In genomic region chr6:119342430-119342829, GRCh38 we compare ENCODE assay signal across 21 cellular contexts.
"Had no signal": no experiment of that assay in that cellular context is flagged by ENCODE, and none has a peak within 500 bp of the region (broad histone marks: within the 10 kb centered on the region; RNA-seq: fewer than 3 reads in every experiment).

No MANE protein-coding gene starts in this region.

- H3K27ac ChIP-seq: cardiac muscle cell, esophagus muscularis mucosa, gastrocnemius medialis, parathyroid adenoma, thyroid gland, upper lobe of right lung had no signal

- H3K4me3 ChIP-seq: body of pancreas, cardiac muscle cell, esophagus muscularis mucosa, gastrocnemius medialis, thyroid gland, upper lobe of right lung had no signal

- FAIRE-seq: endothelial cell of umbilical vein, islet of Langerhans had no signal

- H3K36me3 ChIP-seq: cardiac muscle cell, esophagus muscularis mucosa, gastrocnemius medialis, thyroid gland, upper lobe of right lung had no signal

- H3K27me3 ChIP-seq: body of pancreas, cardiac muscle cell, esophagus muscularis mucosa, thyroid gland, upper lobe of right lung had no signal

- H3K9me3 ChIP-seq: body of pancreas, esophagus muscularis mucosa, gastrocnemius medialis, thyroid gland, upper lobe of right lung had no signal

- DNase-seq: activated B cell treated with CpG ODN at 0.5 μM for 24 hours; activated CD4-positive, alpha-beta T cell treated with anti-CD3 and anti-CD28 coated beads, Interleukin-2, amount 50 U/mL, for 48 hours; activated gamma-delta T cell; activated naive CD4-positive, alpha-beta T cell treated with anti-CD3 and anti-CD28 coated beads, Interleukin-2, amount 50 U/mL, for 16 hours; activated naive CD8-positive, alpha-beta T cell treated with anti-CD3 and anti-CD28 coated beads, Interleukin-2, amount 50 U/mL, for 24 hours; body of pancreas; dermis blood vessel endothelial cell; effector CD8-positive, alpha-beta T cell; gastrocnemius medialis; hypothalamus; left ventricle myocardium superior; mammary epithelial cell; right cardiac atrium; stimulated activated naive B cell treated with anti-CD40 and anti-IgM and Interleukin-4, amounts not matched to agents 10 μg/mL and 1 μg/mL and 100 μg/mL, for 72 hours; thyroid gland; upper lobe of right lung had no signal

- H2AFZ ChIP-seq: parathyroid adenoma had no signal

- H3K4me1 ChIP-seq: parathyroid adenoma had no signal

- H3K9ac ChIP-seq: parathyroid adenoma had no signal

- ATAC-seq: activated naive CD8-positive, alpha-beta T cell treated with anti-CD3 and anti-CD28 coated beads, Interleukin-2, amount 50 U/mL, for 24 hours; body of pancreas; gastrocnemius medialis; left ventricle myocardium superior; right cardiac atrium; stimulated activated naive B cell treated with anti-CD40 and anti-IgM and Interleukin-4, amounts not matched to agents 10 μg/mL and 1 μg/mL and 100 μg/mL, for 72 hours; upper lobe of right lung had no signal

- H3K79me2 ChIP-seq: parathyroid adenoma had no signal
